ENCODE assay signal across 1 cellular context in genomic region chr17:40951011-40951622, GRCh38.
TF ChIP-seq lines count a peak whose summit lies in the region.

No MANE protein-coding gene starts in this region.

TF ChIP-seq in IMR-90, 13 proteins besides CTCF, POLR2A, EP300 and RAD21 (continued from another document):
- no peak for TF ChIP-seq USF2 (IDR thresholded peaks at IDR 0.05; ENCODE audit: low read depth, low read length)
- TF ChIP-seq RCOR1 (IDR thresholded peaks at IDR 0.05; ENCODE audit: insufficient replicate concordance, low read length), result no peak
- TF ChIP-seq NFE2L2 (IDR thresholded peaks at IDR 0.05; ENCODE audit: low read depth, low read length), result no peak
- TF ChIP-seq, protein P1, sequence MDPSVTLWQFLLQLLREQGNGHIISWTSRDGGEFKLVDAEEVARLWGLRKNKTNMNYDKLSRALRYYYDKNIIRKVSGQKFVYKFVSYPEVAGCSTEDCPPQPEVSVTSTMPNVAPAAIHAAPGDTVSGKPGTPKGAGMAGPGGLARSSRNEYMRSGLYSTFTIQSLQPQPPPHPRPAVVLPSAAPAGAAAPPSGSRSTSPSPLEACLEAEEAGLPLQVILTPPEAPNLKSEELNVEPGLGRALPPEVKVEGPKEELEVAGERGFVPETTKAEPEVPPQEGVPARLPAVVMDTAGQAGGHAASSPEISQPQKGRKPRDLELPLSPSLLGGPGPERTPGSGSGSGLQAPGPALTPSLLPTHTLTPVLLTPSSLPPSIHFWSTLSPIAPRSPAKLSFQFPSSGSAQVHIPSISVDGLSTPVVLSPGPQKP (IDR thresholded peaks at IDR 0.05; ENCODE audit: borderline replicate concordance, low read depth, low read length), result no peak
- TF ChIP-seq FOS (IDR thresholded peaks at IDR 0.05; ENCODE audit: low read depth, low read length), result no peak
